In genomic region chr10:97151307-97151914, GRCh38 we compare ENCODE assay signal across 20 cellular contexts. TPM values are rescaled to one million over a fixed set of nuclear protein-coding genes. Genes with fewer than 3 reads are reported as not detected.
DNase-seq lines count a peak whose midpoint lies in the region; ATAC-seq, FAIRE-seq and TF ChIP-seq lines count a peak whose summit lies in the region.
"Had no signal": no experiment of that assay in that cellular context is flagged by ENCODE, and none has a peak within 500 bp of the region (broad histone marks: within the 10 kb centered on the region; RNA-seq: fewer than 3 reads in every experiment).

No MANE protein-coding gene starts in this region.

- H3K4me3 Mint-ChIP-seq in endodermal cell: no peak overlapping the region
- H3K4me3 Mint-ChIP-seq in activated CD8-positive, alpha-beta T cell treated with anti-CD3 and anti-CD28 coated beads for 36 hours: no peak overlapping the region
- H3K4me3 Mint-ChIP-seq: CD4-positive, alpha-beta T cell; GM23338; HFFc6 had no signal

- TF ChIP-seq EP300 in A549 (IDR thresholded peaks at IDR 0.05): no peak

- POLR2A ChIA-PET in A549 (lab: Yijun Ruan, JAX) (no interaction called here), HEK293 (lab: Yijun Ruan, JAX) (no interaction called here)
- POLR2A ChIA-PET in activated CD8-positive, alpha-beta T cell treated with anti-CD3 and anti-CD28 coated beads for 36 hours (lab: Charles Lee): no interaction called here

- no peak overlapping the region for H3K4me2 ChIP-seq in A549
- H3K4me2 ChIP-seq: GM23338 had no signal

- no peaks in the 10 kb centered on the region for H3K27me3 ChIP-seq in endodermal cell (ENCODE audit: control insufficient read depth, insufficient read depth, low read length, poor library complexity, severe bottlenecking)
- no peaks in the 10 kb centered on the region for H3K27me3 ChIP-seq in upper lobe of right lung

- peaks cover 1% of the 10 kb centered on the region for H3K27me3 Mint-ChIP-seq in endodermal cell (ENCODE audit: insufficient read depth)
- H3K27me3 Mint-ChIP-seq in activated CD8-positive, alpha-beta T cell treated with anti-CD3 and anti-CD28 coated beads for 36 hours: no peaks in the 10 kb centered on the region
- H3K27me3 Mint-ChIP-seq: CD4-positive, alpha-beta T cell had no signal

- H3K4me1 Mint-ChIP-seq in endodermal cell: peaks cover 16% of the 10 kb centered on the region
- H3K4me1 Mint-ChIP-seq in activated CD8-positive, alpha-beta T cell treated with anti-CD3 and anti-CD28 coated beads for 36 hours (ENCODE audit: low read depth): no peaks in the 10 kb centered on the region

- H3K9ac ChIP-seq in endodermal cell (ENCODE audit: extremely low read depth, low read length, poor library complexity, severe bottlenecking): no peak overlapping the region

- intact Hi-C loops in upper lobe of right lung (cut with DNase I): no loop called here
- intact Hi-C loops in activated CD8-positive, alpha-beta T cell treated with anti-CD3 and anti-CD28 coated beads for 36 hours (cut with micrococcal nuclease): no loop called here

- no peak for DNase-seq in A549 (ENCODE audit: low read depth in 1 of 2, low spot score in 1 of 2)
- peak; percentile 17 for DNase-seq in endodermal cell
- DNase-seq in upper lobe of right lung: peak; percentile 3
- DNase-seq in NCI-H82 treated with DMSO at 0.1 percent for 48 hours (lab: John Stamatoyannopoulos, UW; ENCODE audit: unreplicated experiment): no peak
- DNase-seq in activated CD8-positive, alpha-beta T cell treated with anti-CD3 and anti-CD28 coated beads for 36 hours: no peak
- DNase-seq: AML-193; Caco-2; CD4-positive, alpha-beta T cell; HCEC 1CT; HFFc6 had no signal

- FAIRE-seq in A549 (lab: Jason Lieb, UNC): no peak
- FAIRE-seq: A204.1, D721Med, G401.6, GM12892, GM18507, H54, HTR-8/SVneo had no signal

- TF ChIP-seq CTCF in A549 (IDR thresholded peaks at IDR 0.05) (no peak), HEK293 (tag by site-specific recombination; IDR thresholded peaks at IDR 0.05) (no peak), endodermal cell (conservative IDR thresholded peaks at IDR 0.05) (no peak), upper lobe of right lung (IDR thresholded peaks at IDR 0.05) (no peak)
- TF ChIP-seq CTCF in activated CD8-positive, alpha-beta T cell treated with anti-CD3 and anti-CD28 coated beads for 36 hours (IDR thresholded peaks at IDR 0.05): no peak

- ATAC-seq in A549 (no peak), upper lobe of right lung (no peak)
- no peak for ATAC-seq in activated CD8-positive, alpha-beta T cell treated with anti-CD3 and anti-CD28 coated beads for 36 hours
- ATAC-seq: GM23338 had no signal

- H3K36me3 ChIP-seq in HEK293 (ENCODE audit: control insufficient read depth in 2 of 2, insufficient read depth in 1 of 2, low read length in 2 of 2) (no peaks in the 10 kb centered on the region), endodermal cell (ENCODE audit: control insufficient read depth, insufficient read depth, low read length) (no peaks in the 10 kb centered on the region), upper lobe of right lung (no peaks in the 10 kb centered on the region)

- no peak for TF ChIP-seq POLR2A in A549 (IDR thresholded peaks at IDR 0.05; ENCODE audit: low read length)

- CTCF ChIA-PET in A549 (lab: Yijun Ruan, JAX): no interaction called here
- CTCF ChIA-PET in HEK293 (lab: Yijun Ruan, JAX): interaction anchor here (1.0 kb wide), 1 partner anchor 78 kb away, joined by 3 read pairs; no protein-coding TSS in a partner anchor
- CTCF ChIA-PET in activated CD8-positive, alpha-beta T cell treated with anti-CD3 and anti-CD28 coated beads for 36 hours (lab: Charles Lee): interaction anchor here (1.2 kb wide), 1 partner anchor 46 kb away, joined by 3 read pairs; no protein-coding TSS in a partner anchor

- no peaks in the 10 kb centered on the region for H3K4me1 ChIP-seq in A549
- no peaks in the 10 kb centered on the region for H3K4me1 ChIP-seq in HEK293 (ENCODE audit: control insufficient read depth, insufficient read depth, low read length)
- peaks cover 13% of the 10 kb centered on the region for H3K4me1 ChIP-seq in endodermal cell (ENCODE audit: control insufficient read depth, insufficient read depth, low read length)
- H3K4me1 ChIP-seq in upper lobe of right lung: no peaks in the 10 kb centered on the region
- H3K4me1 ChIP-seq: Caco-2 had no signal

- H3K9me3 Mint-ChIP-seq in endodermal cell: no peaks in the 10 kb centered on the region
- H3K9me3 Mint-ChIP-seq in activated CD8-positive, alpha-beta T cell treated with anti-CD3 and anti-CD28 coated beads for 36 hours: no peaks in the 10 kb centered on the region
- H3K9me3 Mint-ChIP-seq: CD4-positive, alpha-beta T cell; GM23338; HFFc6 had no signal

- no peak overlapping the region for H3K27ac Mint-ChIP-seq in endodermal cell
- no peak overlapping the region for H3K27ac Mint-ChIP-seq in activated CD8-positive, alpha-beta T cell treated with anti-CD3 and anti-CD28 coated beads for 36 hours
- H3K27ac Mint-ChIP-seq: CD4-positive, alpha-beta T cell; GM23338; HFFc6 had no signal

- 33% methylated on average over 4 of the region's 6 CpGs for WGBS in A549 (ENCODE audit: missing lambda C conversion rate)
- WGBS in endodermal cell (ENCODE audit: insufficient coverage in 1 of 2, insufficient read length in 1 of 2), 2 experiments: 92 to 93% methylated on average over 2 to 6 of the region's 6 CpGs

- H3K36me3 Mint-ChIP-seq in endodermal cell (ENCODE audit: low read depth): no peaks in the 10 kb centered on the region
- no peaks in the 10 kb centered on the region for H3K36me3 Mint-ChIP-seq in activated CD8-positive, alpha-beta T cell treated with anti-CD3 and anti-CD28 coated beads for 36 hours (ENCODE audit: low read depth)

- H3K27ac ChIP-seq in A549 (no peak overlapping the region), HEK293 (ENCODE audit: extremely low read depth, low read depth, low read length) (no peak overlapping the region), endodermal cell (ENCODE audit: low read depth, low read length) (no peak overlapping the region), upper lobe of right lung (no peak overlapping the region)
- H3K27ac ChIP-seq: C4-2B had no signal

- H3K9me3 ChIP-seq in A549 (no peaks in the 10 kb centered on the region), HEK293 (ENCODE audit: control insufficient read depth, insufficient read depth, low read depth, low read length) (no peaks in the 10 kb centered on the region), endodermal cell (ENCODE audit: control insufficient read depth, low read length) (no peaks in the 10 kb centered on the region), upper lobe of right lung (no peaks in the 10 kb centered on the region)
- H3K9me3 ChIP-seq: Caco-2 had no signal

- H3K4me3 ChIP-seq in A549: no peak overlapping the region
- no peak overlapping the region for H3K4me3 ChIP-seq in HEK293 (ENCODE audit: low read depth, low read length)
- no peak overlapping the region for H3K4me3 ChIP-seq in endodermal cell (ENCODE audit: low read length)
- H3K4me3 ChIP-seq in upper lobe of right lung: no peak overlapping the region
- H3K4me3 ChIP-seq: GM23338 had no signal

- no peak for TF ChIP-seq RAD21 in A549 (conservative IDR thresholded peaks at IDR 0.05 in 1 of 2, IDR thresholded peaks at IDR 0.05 in 1 of 2)

TF ChIP-seq in A549, 52 proteins besides CTCF, POLR2A, EP300 and RAD21:
- TF ChIP-seq KDM1A (IDR thresholded peaks at IDR 0.05; ENCODE audit: low read depth) (no peak), MAFK (IDR thresholded peaks at IDR 0.05; ENCODE audit: partially characterized antibody) (peak; percentile 83)

TF ChIP-seq in HEK293, 187 proteins besides CTCF, POLR2A, EP300 and RAD21 (continues in another document):
- peak; percentile 97 for TF ChIP-seq EGR2 (tag by site-specific recombination; IDR thresholded peaks at IDR 0.05; ENCODE audit: low read depth)

RNA-seq across cellular contexts. Expression of gene SLIT1, which starts 34.3 kb away (rescaled TPM):
- polyA plus RNA-seq in A549 (2011; rRNA removed) (0.09 and 0.12 TPM in 2 replicates), A549 (2017; fragmentation: RNase III; extraction: RNeasy Plus Mini Kit Qiagen cat#74134 plus additional on column Dnase treatment) (0.03 to 0.07 TPM (median 0.05 TPM) in 3 replicates)
- 0.03 and 0.06 TPM in 2 replicates for polyA plus RNA-seq in A549 (2012; cell fraction: cytosol; rRNA removed)
- 0.23 and 0.28 TPM in 2 replicates for polyA plus RNA-seq in A549 (2012; cell fraction: nucleus; rRNA removed)
- 0.34 and 0.41 TPM in 2 replicates for polyA minus RNA-seq in A549 (2011; rRNA and poly(A)+ RNA removed)
- total RNA-seq in endodermal cell (1 to 10 TPM in 1 of 2 donors, under 1 TPM in 1; 0.97 to 2.4 TPM), upper lobe of right lung (0.23 TPM)
- 22.5 TPM for polyA plus RNA-seq in endodermal cell (2013, experiment 1 of 2)
- 23.2 TPM for polyA plus RNA-seq in endodermal cell (2013, experiment 2 of 2)
- 1 to 10 TPM in 1 of 2 experiments, under 1 TPM in 1; 0.34 to 1.2 TPM for total RNA-seq in activated CD8-positive, alpha-beta T cell treated with anti-CD3 and anti-CD28 coated beads for 36 hours

Comparison
In these comparisons a context has a peak if more than half of its experiments do, and no peak if none do; other contexts are left out.
1. DNase-seq: peak in endodermal cell (single experiment) and upper lobe of right lung (single experiment); none in A549 (0 of 2), NCI-H82 treated with DMSO at 0.1 percent for 48 hours (single experiment) and activated CD8-positive, alpha-beta T cell treated with anti-CD3 and anti-CD28 coated beads for 36 hours (single experiment).